8 cellular contexts compared by ENCODE assay signal in the genomic region with DNA sequence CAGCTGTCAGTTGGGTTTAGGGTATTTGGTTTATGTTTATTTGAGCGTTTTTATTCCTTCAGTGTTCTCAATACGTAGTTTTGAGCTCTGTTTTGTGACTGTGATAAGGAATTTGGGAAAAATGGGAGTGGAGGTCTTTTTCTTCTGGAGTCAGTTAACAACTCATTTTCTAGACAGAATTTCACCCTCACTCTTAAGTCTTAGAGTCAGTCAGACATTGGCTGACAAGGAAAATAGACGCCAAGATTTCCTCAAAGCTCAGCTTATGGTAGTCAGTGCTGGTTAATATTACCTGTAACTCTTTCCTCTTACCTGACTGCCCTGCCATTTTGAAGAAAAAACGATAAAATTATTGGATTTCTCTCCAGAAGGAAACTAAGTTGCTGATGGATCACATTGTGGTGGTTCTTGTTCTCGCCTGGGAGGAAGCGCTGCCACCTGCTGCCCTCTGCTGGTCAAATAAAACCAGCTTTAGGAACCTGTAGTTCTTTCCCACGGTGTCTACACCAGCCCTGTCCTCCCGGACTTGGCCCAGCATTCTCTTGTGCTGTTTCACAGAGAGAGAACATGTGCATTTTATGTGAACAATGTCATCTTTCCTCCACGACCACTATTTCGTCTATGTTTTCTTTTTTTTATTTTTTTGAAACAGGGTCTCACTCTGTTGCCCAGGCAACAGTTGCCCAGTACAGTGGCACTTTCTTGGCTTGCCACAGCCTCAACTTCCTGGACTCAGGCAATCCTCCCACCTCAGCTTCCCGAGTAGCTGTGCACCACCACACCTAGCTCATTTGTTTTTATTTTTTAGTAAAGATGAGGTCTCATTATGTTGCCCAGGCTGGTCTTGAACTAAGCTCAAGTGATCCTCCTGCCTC. TPM values are rescaled to one million over a fixed set of nuclear protein-coding genes. Genes with fewer than 3 reads are reported as not detected.
A peak's percentile ranks its signal among the peaks of the same experiment; 100 is the strongest.
DNase-seq lines count a peak whose midpoint lies in the region; ATAC-seq, FAIRE-seq and TF ChIP-seq lines count a peak whose summit lies in the region.

No MANE protein-coding gene starts in this region.

- H3K27ac Mint-ChIP-seq in CD4-positive, alpha-beta T cell, result no peak overlapping the region

- no peak overlapping the region for H3K4me3 Mint-ChIP-seq in CD4-positive, alpha-beta T cell

- no peaks in the 10 kb centered on the region for H3K27me3 ChIP-seq in CD4-positive, alpha-beta T cell (ENCODE audit: control insufficient read depth, insufficient read depth, low read length)

- peak; percentile 72 for FAIRE-seq in H54 (lab: Jason Lieb, UNC)

- POLR2A ChIA-PET in CD4-positive, alpha-beta T cell (lab: Charles Lee), result no interaction called here

- H3K27me3 Mint-ChIP-seq in CD4-positive, alpha-beta T cell, result peaks cover 26% of the 10 kb centered on the region

- intact Hi-C loops in CD4-positive, alpha-beta T cell (cut with DNase I, micrococcal nuclease), result loop anchor here (1.0 kb wide), 1 partner anchor 124 kb away; no protein-coding TSS in a partner anchor

- no peaks in the 10 kb centered on the region for H3K9me3 Mint-ChIP-seq in CD4-positive, alpha-beta T cell

- no peak overlapping the region for H3K27ac ChIP-seq in CD4-positive, alpha-beta T cell (ENCODE audit: low read depth, low read length)

- peak; percentile 92 for TF ChIP-seq CTCF in CD4-positive, alpha-beta T cell (IDR thresholded peaks at IDR 0.05)

- no peaks in the 10 kb centered on the region for H3K36me3 Mint-ChIP-seq in CD4-positive, alpha-beta T cell (ENCODE audit: low read depth)

- CTCF ChIA-PET in CD4-positive, alpha-beta T cell (lab: Charles Lee), result interaction anchor here (1.0 to 1.9 kb wide), 6 partner anchors 10 to 123 kb away, joined by 3 to 7 read pairs (median 6); no protein-coding TSS in a partner anchor

- H3K9me3 ChIP-seq in CD4-positive, alpha-beta T cell (ENCODE audit: control insufficient read depth, low read length), result no peaks in the 10 kb centered on the region

- ATAC-seq in CD4-positive, alpha-beta T cell (ENCODE audit: poor library complexity), result peak; percentile 83
- ATAC-seq in GM19455 (IDR thresholded peaks at IDR 0.05; ENCODE audit: unreplicated experiment), result no peak

- H3K4me1 Mint-ChIP-seq in CD4-positive, alpha-beta T cell (ENCODE audit: low read depth), result peaks cover 6% of the 10 kb centered on the region

- no peak for TF ChIP-seq POLR2A in H54 (IDR thresholded peaks at IDR 0.05; ENCODE audit: low read depth, low read length)

- DNase-seq in CD4-positive, alpha-beta T cell, result peak; percentile 38 to 68 (median 54)
- DNase-seq in H54 (ENCODE audit: insufficient read length, low spot score) (peak; percentile 77), NCI-H2227 treated with DMSO at 0.1 percent for 48 hours (lab: John Stamatoyannopoulos, UW) (peak; percentile 45), cerebellar cortex (ENCODE audit: low spot score) (peak; percentile 66), left kidney (ENCODE audit: low read depth, low spot score) (peak; percentile 87)
- peak; percentile 39 for DNase-seq in activated CD4-positive, alpha-beta T cell treated with anti-CD3 and anti-CD28 coated beads for 1 hour
- DNase-seq in stimulated activated CD4-positive, alpha-beta T cell treated with anti-CD3 and anti-CD28 coated beads, Interleukin-4, amount 100 ng/mL, for 24 hours, result peak; percentile 79

RNA-seq across cellular contexts. Expression of a gene that starts 41.4 kb away (rescaled TPM):
- total RNA-seq in CD4-positive, alpha-beta T cell, result 10 to 100 TPM; 19.5 to 19.7 TPM
